1 cellular context compared by ENCODE assay signal in the genomic region with DNA sequence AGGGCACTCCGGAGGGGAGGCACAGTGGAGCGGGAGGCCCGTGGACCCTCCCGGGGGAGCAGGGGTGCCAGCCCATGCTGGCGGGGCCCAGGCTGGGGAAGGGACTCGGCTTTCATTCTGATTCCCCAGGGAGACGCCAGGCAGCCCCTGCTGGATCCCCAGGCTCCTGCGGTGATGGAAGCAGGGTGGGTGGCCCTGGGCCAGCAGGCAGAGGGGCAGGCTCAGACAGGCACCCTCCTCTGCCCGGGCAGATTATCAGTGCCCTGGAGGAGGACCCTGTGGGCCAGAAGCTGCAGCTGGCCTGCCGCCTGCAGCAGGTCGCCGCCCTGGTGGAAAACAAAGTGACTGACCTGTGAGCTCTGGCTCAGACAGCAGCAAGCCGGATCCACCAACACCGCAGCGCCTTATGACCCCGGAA.
TF ChIP-seq lines count a peak whose summit lies in the region.

No MANE protein-coding gene starts in this region.

TF ChIP-seq in HCT116, 20 proteins besides CTCF, POLR2A, EP300 and RAD21 (continued from another document):
- TF ChIP-seq, protein P1, sequence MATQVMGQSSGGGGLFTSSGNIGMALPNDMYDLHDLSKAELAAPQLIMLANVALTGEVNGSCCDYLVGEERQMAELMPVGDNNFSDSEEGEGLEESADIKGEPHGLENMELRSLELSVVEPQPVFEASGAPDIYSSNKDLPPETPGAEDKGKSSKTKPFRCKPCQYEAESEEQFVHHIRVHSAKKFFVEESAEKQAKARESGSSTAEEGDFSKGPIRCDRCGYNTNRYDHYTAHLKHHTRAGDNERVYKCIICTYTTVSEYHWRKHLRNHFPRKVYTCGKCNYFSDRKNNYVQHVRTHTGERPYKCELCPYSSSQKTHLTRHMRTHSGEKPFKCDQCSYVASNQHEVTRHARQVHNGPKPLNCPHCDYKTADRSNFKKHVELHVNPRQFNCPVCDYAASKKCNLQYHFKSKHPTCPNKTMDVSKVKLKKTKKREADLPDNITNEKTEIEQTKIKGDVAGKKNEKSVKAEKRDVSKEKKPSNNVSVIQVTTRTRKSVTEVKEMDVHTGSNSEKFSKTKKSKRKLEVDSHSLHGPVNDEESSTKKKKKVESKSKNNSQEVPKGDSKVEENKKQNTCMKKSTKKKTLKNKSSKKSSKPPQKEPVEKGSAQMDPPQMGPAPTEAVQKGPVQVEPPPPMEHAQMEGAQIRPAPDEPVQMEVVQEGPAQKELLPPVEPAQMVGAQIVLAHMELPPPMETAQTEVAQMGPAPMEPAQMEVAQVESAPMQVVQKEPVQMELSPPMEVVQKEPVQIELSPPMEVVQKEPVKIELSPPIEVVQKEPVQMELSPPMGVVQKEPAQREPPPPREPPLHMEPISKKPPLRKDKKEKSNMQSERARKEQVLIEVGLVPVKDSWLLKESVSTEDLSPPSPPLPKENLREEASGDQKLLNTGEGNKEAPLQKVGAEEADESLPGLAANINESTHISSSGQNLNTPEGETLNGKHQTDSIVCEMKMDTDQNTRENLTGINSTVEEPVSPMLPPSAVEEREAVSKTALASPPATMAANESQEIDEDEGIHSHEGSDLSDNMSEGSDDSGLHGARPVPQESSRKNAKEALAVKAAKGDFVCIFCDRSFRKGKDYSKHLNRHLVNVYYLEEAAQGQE (IDR thresholded peaks at IDR 0.05; ENCODE audit: low read depth) = no peak
